In the genomic region with DNA sequence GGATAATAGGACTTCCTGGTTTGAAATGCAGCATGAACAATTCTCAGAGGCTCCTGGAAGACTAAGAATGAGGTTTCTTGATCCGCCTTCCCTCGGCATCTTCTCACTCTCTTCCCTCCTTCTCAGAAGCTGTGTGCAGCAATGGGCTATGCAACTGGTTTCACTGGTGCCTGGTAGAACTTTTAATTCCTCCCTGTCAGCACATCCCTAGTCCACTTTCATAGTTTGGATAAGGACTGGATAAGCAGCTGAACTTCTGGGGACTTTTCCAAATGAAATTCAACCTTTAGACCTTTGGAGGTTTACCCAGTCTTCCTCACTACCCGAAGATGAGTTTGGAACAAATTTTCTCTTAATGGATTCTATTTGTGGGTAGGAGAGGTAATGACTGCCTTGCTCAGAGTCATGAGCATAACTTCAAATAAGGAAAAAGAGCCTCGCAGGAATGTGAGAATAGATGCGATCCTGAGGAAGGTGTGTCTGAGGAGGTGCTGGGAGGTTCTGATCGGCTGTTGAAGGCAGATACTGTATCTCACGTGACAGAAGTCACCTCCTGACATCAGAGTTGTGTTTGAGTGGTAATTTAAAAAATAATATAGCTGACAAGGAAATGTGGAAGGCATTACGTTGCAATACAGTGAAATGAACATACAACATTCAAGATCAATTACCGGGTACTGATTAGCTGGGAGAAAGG, we compare ENCODE assay signal across 33 cellular contexts. TPM values are rescaled to one million over a fixed set of nuclear protein-coding genes. Genes with fewer than 3 reads are reported as not detected.
"Had no signal": no experiment of that assay in that cellular context is flagged by ENCODE, and none has a peak within 500 bp of the region (broad histone marks: within the 10 kb centered on the region; RNA-seq: fewer than 3 reads in every experiment).

No MANE protein-coding gene starts in this region.

- H3K9me3 ChIP-seq: adrenal gland, breast epithelium, SJSA1 had no signal

- H3K4me3 ChIP-seq: adrenal gland, breast epithelium, SJSA1 had no signal

- H3K36me3 Mint-ChIP-seq: activated naive CD8-positive, alpha-beta T cell treated with anti-CD3 and anti-CD28 coated beads, Interleukin-2, amount 10 ng/mL, durations not matched to agents 7 days and 5 days; WTC11 had no signal

- H3K27me3 Mint-ChIP-seq: activated naive CD8-positive, alpha-beta T cell treated with anti-CD3 and anti-CD28 coated beads, Interleukin-2, amount 10 ng/mL, durations not matched to agents 7 days and 5 days had no signal

- H3K4me3 Mint-ChIP-seq: activated CD8-positive, alpha-beta T cell treated with anti-CD3 and anti-CD28 coated beads, Interleukin-2, amount 10 ng/mL, durations not matched to agents 7 days and 5 days; activated naive CD8-positive, alpha-beta T cell treated with anti-CD3 and anti-CD28 coated beads, Interleukin-2, amount 10 ng/mL, durations not matched to agents 7 days and 5 days; central memory CD8-positive, alpha-beta T cell; T-helper 17 cell; WTC11 had no signal

- ATAC-seq: activated CD8-positive, alpha-beta T cell treated with anti-CD3 and anti-CD28 coated beads, Interleukin-2, amount 10 ng/mL, durations not matched to agents 7 days and 5 days; Panc1; SK-N-SH treated with all-trans-retinoic acid at 6 μM for 48 hours; T-helper 17 cell; WTC11 had no signal

- H3K27ac Mint-ChIP-seq: activated CD8-positive, alpha-beta T cell treated with anti-CD3 and anti-CD28 coated beads, Interleukin-2, amount 10 ng/mL, durations not matched to agents 7 days and 5 days; activated naive CD8-positive, alpha-beta T cell treated with anti-CD3 and anti-CD28 coated beads, Interleukin-2, amount 10 ng/mL, durations not matched to agents 7 days and 5 days; T-helper 17 cell; WTC11 had no signal

- H3K9ac ChIP-seq: KMS-11 had no signal

- H3K4me1 ChIP-seq: adrenal gland, breast epithelium, SJSA1 had no signal

- H3K27me3 ChIP-seq: adrenal gland, breast epithelium had no signal

- H3K36me3 ChIP-seq: adrenal gland, breast epithelium, SJSA1 had no signal

- H3K9me3 Mint-ChIP-seq: activated naive CD8-positive, alpha-beta T cell treated with anti-CD3 and anti-CD28 coated beads, Interleukin-2, amount 10 ng/mL, durations not matched to agents 7 days and 5 days; central memory CD8-positive, alpha-beta T cell; WTC11 had no signal

- DNase-seq: activated CD4-positive, alpha-beta T cell treated with anti-CD3 and anti-CD28 coated beads for 48 hours; activated CD4-positive, alpha-beta T cell treated with anti-CD3 and anti-CD28 coated beads, Interleukin-2, amount 50 U/mL, for 4 hours; activated CD4-positive, CD25-positive, alpha-beta regulatory T cell treated with anti-CD3 and anti-CD28 coated beads, Interleukin-2, amount 50 U/mL, for 72 hours; activated CD8-positive, alpha-beta memory T cell treated with anti-CD3 and anti-CD28 coated beads, Interleukin-2, amount 50 U/mL, for 48 hours; activated CD8-positive, alpha-beta T cell treated with anti-CD3 and anti-CD28 coated beads, Interleukin-2, amount 10 ng/mL, durations not matched to agents 7 days and 5 days; activated naive CD4-positive, alpha-beta T cell treated with anti-CD3 and anti-CD28 coated beads, Interleukin-2, amount 50 U/mL, for 16 hours; activated naive CD8-positive, alpha-beta T cell treated with anti-CD3 and anti-CD28 coated beads, Interleukin-2, amount 10 ng/mL, durations not matched to agents 7 days and 5 days; activated T-cell treated with anti-CD3 and anti-CD28 coated beads, Interleukin-2, amount 50 U/mL, for 1 hour; adrenal gland; anterior cingulate cortex; NCI-H1092; NCI-H1417; NCI-H2029; NCI-H2107; NCI-H2171 treated with DMSO at 0.1 percent for 48 hours; NCI-H345; NCI-H510A; NCI-H526 treated with DMSO at 0.1 percent for 48 hours; NK-92 treated with Interleukin-12 subunit alpha and Interleukin-12 subunit beta, amount 100 ng/mL, for 24 hours; OCI-M1; RPMI8226; SHP77; SW 1271; T-helper 17 cell; T-helper 9 cell had no signal

- H3K27ac ChIP-seq: adrenal gland, breast epithelium, KMS-11, SJSA1 had no signal

- H3K4me2 ChIP-seq: KMS-11 had no signal

- H3K4me1 Mint-ChIP-seq: activated naive CD8-positive, alpha-beta T cell treated with anti-CD3 and anti-CD28 coated beads, Interleukin-2, amount 10 ng/mL, durations not matched to agents 7 days and 5 days; central memory CD8-positive, alpha-beta T cell; T-helper 17 cell; WTC11 had no signal

RNA-seq across cellular contexts. Expression of a gene that starts 56.0 kb away (rescaled TPM):
- total RNA-seq: activated CD8-positive, alpha-beta T cell treated with anti-CD3 and anti-CD28 coated beads, Interleukin-2, amount 10 ng/mL, durations not matched to agents 7 days and 5 days; activated naive CD8-positive, alpha-beta T cell treated with anti-CD3 and anti-CD28 coated beads, Interleukin-2, amount 10 ng/mL, durations not matched to agents 7 days and 5 days; MCF 10A; SJSA1; T-helper 17 cell had no signal
